In the genomic region with DNA sequence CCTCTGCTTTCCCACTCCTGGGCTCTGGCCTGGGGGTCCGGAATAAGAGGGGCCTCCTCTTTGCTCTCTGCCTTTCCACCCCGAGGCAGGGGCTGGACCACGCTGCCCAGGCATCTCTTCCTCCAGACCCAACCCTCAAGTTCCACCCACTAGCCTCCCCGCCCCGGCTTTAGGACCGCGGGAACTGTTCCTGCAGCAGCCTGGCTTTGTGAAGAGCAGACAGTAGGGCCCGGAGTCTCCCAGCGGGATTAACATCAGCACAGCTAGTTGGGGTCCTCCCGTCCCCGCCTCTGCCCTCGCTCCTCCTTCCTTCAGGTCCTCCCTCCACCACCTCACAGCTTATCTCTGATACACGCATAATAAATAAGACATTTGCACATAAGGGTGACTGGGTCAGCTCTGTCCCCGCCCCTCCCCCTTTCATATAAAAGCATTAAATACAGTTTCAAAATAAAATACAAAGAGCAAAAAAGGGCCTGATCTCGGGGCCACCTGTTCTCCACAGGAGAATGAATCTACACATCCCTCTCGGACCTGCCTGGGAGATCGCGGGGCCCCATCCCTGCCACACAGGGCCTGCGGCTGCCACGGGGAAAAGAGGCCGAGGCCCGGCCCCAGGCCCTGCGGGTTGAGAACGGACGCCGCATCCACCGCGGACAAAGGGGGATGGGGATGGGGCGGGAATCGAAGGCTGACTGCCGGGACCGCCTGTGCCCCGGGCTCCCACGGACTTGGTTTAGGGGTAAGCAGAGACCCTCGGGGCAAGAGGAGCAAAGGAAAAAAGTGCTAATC, we compare ENCODE assay signal across 11 cellular contexts. TPM values are rescaled to one million over a fixed set of nuclear protein-coding genes. Genes with fewer than 3 reads are reported as not detected.
DNase-seq lines count a peak whose midpoint lies in the region; ATAC-seq and TF ChIP-seq lines count a peak whose summit lies in the region.
"Had no signal": no experiment of that assay in that cellular context is flagged by ENCODE, and none has a peak within 500 bp of the region (broad histone marks: within the 10 kb centered on the region; RNA-seq: fewer than 3 reads in every experiment).

No MANE protein-coding gene starts in this region.

- TSS peak; percentile 63 for BruUV-seq in Panc1 (replicated peaks; lab: Mats Ljungman, UMichigan)

- H3K4me1 ChIP-seq in BE2C (no peaks in the 10 kb centered on the region), Panc1 (ENCODE audit: control insufficient read depth, insufficient read depth, low read length) (peaks cover 4% of the 10 kb centered on the region), osteoblast (ENCODE audit: insufficient read depth, low read length) (peaks cover 1% of the 10 kb centered on the region)

- CTCF ChIA-PET in Panc1 (lab: Charles Lee) = no interaction called here

- POLR2A ChIA-PET in Panc1 (lab: Charles Lee) = no interaction called here

- H3K27ac ChIP-seq in Panc1 (ENCODE audit: low read length) (no peak overlapping the region), osteoblast (ENCODE audit: low read depth, low read length) (no peak overlapping the region)
- H3K27ac ChIP-seq: BLaER1 treated with 17β-estradiol and CSF1 and Interleukin-3, amounts not matched to agents 10 nM and 100 nM had no signal

- H3K36me3 ChIP-seq in BE2C (no peaks in the 10 kb centered on the region; the same call in 1 of the 2 replicates), Panc1 (ENCODE audit: control insufficient read depth, insufficient read depth, low read length) (peaks cover 9% of the 10 kb centered on the region), osteoblast (ENCODE audit: insufficient read depth, low read length) (peaks cover 17% of the 10 kb centered on the region)

- H3K27me3 Mint-ChIP-seq in glutamatergic neuron (ENCODE audit: unreplicated experiment) = peaks cover 37% of the 10 kb centered on the region

- H3K36me3 Mint-ChIP-seq in glutamatergic neuron (ENCODE audit: unreplicated experiment) = no peaks in the 10 kb centered on the region

- no peak overlapping the region for H3K4me2 ChIP-seq in osteoblast (ENCODE audit: insufficient read depth, low read length)
- H3K4me2 ChIP-seq: BLaER1 treated with 17β-estradiol and CSF1 and Interleukin-3, amounts not matched to agents 10 nM and 100 nM had no signal

- H3K9me3 Mint-ChIP-seq in glutamatergic neuron (ENCODE audit: unreplicated experiment) = peaks cover 42% of the 10 kb centered on the region

- H2AFZ ChIP-seq in osteoblast (ENCODE audit: low read length) = no peak overlapping the region

- peaks cover 16% of the 10 kb centered on the region for H3K79me2 ChIP-seq in osteoblast (ENCODE audit: insufficient read depth, low read length)

- peak overlapping the region; percentile 91 for H3K27ac Mint-ChIP-seq in glutamatergic neuron (ENCODE audit: unreplicated experiment)

- no peaks in the 10 kb centered on the region for H3K27me3 ChIP-seq in BE2C
- no peaks in the 10 kb centered on the region for H3K27me3 ChIP-seq in Panc1 (ENCODE audit: control insufficient read depth, insufficient read depth, low read length)
- H3K27me3 ChIP-seq in osteoblast (ENCODE audit: insufficient read depth, low read length) = no peaks in the 10 kb centered on the region
- H3K27me3 ChIP-seq: BLaER1 treated with 17β-estradiol and CSF1 and Interleukin-3, amounts not matched to agents 10 nM and 100 nM had no signal

- H3K9me3 ChIP-seq in BE2C = no peaks in the 10 kb centered on the region
- H3K9me3 ChIP-seq in Panc1 (ENCODE audit: control insufficient read depth, insufficient read depth, low read depth, low read length) = no peaks in the 10 kb centered on the region
- no peaks in the 10 kb centered on the region for H3K9me3 ChIP-seq in osteoblast (ENCODE audit: low read depth, low read length)
- H3K9me3 ChIP-seq: BLaER1 treated with 17β-estradiol and CSF1 and Interleukin-3, amounts not matched to agents 10 nM and 100 nM had no signal

- H4K20me1 ChIP-seq in osteoblast (ENCODE audit: insufficient read depth, low read length) = peaks cover 9% of the 10 kb centered on the region

- H3K4me1 Mint-ChIP-seq in glutamatergic neuron (ENCODE audit: low read depth, unreplicated experiment) = peaks cover 19% of the 10 kb centered on the region

- H3K4me3 ChIP-seq in BE2C (ENCODE audit: low read depth, low read length) (peak overlapping the region; percentile 41), Panc1 (ENCODE audit: low read depth in 2 of 2, low read length in 2 of 2) (no peak overlapping the region), osteoblast (ENCODE audit: insufficient read depth, low read length) (no peak overlapping the region)
- H3K4me3 ChIP-seq: BLaER1 treated with 17β-estradiol and CSF1 and Interleukin-3, amounts not matched to agents 10 nM and 100 nM had no signal

- ATAC-seq in Panc1 = 0 out of 2 replicates have a peak, but pooled peaks have one; percentile 24
- ATAC-seq in GM18870 (IDR thresholded peaks at IDR 0.05; ENCODE audit: unreplicated experiment) = no peak

- intact Hi-C loops in Panc1 (cut with micrococcal nuclease; ENCODE audit: unreplicated experiment) = loop anchor here (10.0 kb wide), 1 partner anchor 73 kb away; a partner anchor contains a TSS

- in situ Hi-C loops in Panc1 (cut with HindIII; ENCODE audit: low pct_unique_long_range_greater_than_20kb, low sequenced_read_pairs) = no loop called here

- DNase-seq in BE2C (no peak), Panc1 (ENCODE audit: low read depth, low spot score) (no peak), glutamatergic neuron (peak; percentile 83), osteoblast (ENCODE audit: insufficient read length, low spot score, missing footprints) (peak; percentile 90), NCI-H774 (lab: John Stamatoyannopoulos, UW) (no peak), NCI-H226 (no peak), NCI-H1417 treated with DMSO at 0.1 percent for 48 hours (lab: John Stamatoyannopoulos, UW) (no peak)
- DNase-seq: stimulated activated CD4-positive, alpha-beta T cell treated with anti-CD3 and anti-CD28 coated beads, Interleukin-1b, Interleukin-23, amount 100 ng/mL, for 48 hours; T-helper 9 cell had no signal

- H3K4me3 Mint-ChIP-seq in glutamatergic neuron (ENCODE audit: unreplicated experiment) = peak overlapping the region; percentile 94

- TF ChIP-seq CTCF in BE2C (IDR thresholded peaks at IDR 0.05; ENCODE audit: low read depth, low read length) (no peak), Panc1 (IDR thresholded peaks at IDR 0.05) (no peak), glutamatergic neuron (IDR thresholded peaks at IDR 0.05; ENCODE audit: partially characterized antibody, unreplicated experiment) (no peak), osteoblast (IDR thresholded peaks at IDR 0.05; ENCODE audit: extremely low read depth, low read depth, low read length) (no peak)

RNA-seq across cellular contexts. Expression of a gene that starts 6.5 kb away (rescaled TPM):
- 9.7 TPM for polyA plus RNA-seq in BE2C (2012; ENCODE audit: insufficient read depth, insufficient read length, low read depth)
- total RNA-seq in Panc1 (2021; ENCODE audit: unreplicated experiment) (16.1 TPM), glutamatergic neuron (ENCODE audit: unreplicated experiment) (216 TPM), osteoblast (14.5 and 15.3 TPM in 2 replicates)
- 14.6 TPM for polyA plus RNA-seq in Panc1 (2012; ENCODE audit: insufficient read length)

RNA-seq across cellular contexts. Expression of a gene that starts 51.2 kb away (rescaled TPM):
- 53.6 TPM for polyA plus RNA-seq in BE2C (2012; ENCODE audit: insufficient read depth, insufficient read length, low read depth)
- total RNA-seq in Panc1 (2021; ENCODE audit: unreplicated experiment) (59.1 TPM), glutamatergic neuron (ENCODE audit: unreplicated experiment) (83.7 TPM), osteoblast (16.2 and 17.7 TPM in 2 replicates)
- polyA plus RNA-seq in Panc1 (2012; ENCODE audit: insufficient read length) = 69.5 TPM

Comparison
In these comparisons a context has a peak if more than half of its experiments do, and no peak if none do; other contexts are left out.
1. DNase-seq: peak in glutamatergic neuron (single experiment) and osteoblast (single experiment); none in BE2C (single experiment), Panc1 (single experiment), NCI-H774 (single experiment), NCI-H226 (single experiment) and NCI-H1417 treated with DMSO at 0.1 percent for 48 hours (single experiment).
2. RNA of a gene that starts 6.5 kb away (total RNA-seq): 216 TPM in glutamatergic neuron (single experiment); 16.1 TPM in Panc1 (single experiment) and 14.5 to 15.3 TPM in osteoblast; every median in the first group is over 10 times any median in the second.